Comparison of ENCODE assay signal across 15 cellular contexts in genomic region chr15:62758952-62759349, GRCh38.
A peak's percentile ranks its signal among the peaks of the same experiment; 100 is the strongest.
DNase-seq lines count a peak whose midpoint lies in the region; ATAC-seq and TF ChIP-seq lines count a peak whose summit lies in the region.
"Had no signal": no experiment of that assay in that cellular context is flagged by ENCODE, and none has a peak within 500 bp of the region (broad histone marks: within the 10 kb centered on the region; RNA-seq: fewer than 3 reads in every experiment).

No MANE protein-coding gene starts in this region.

- no peak for TF ChIP-seq CTCF in HFFc6 (IDR thresholded peaks at IDR 0.05)

- DNase-seq in HFFc6 = no peak
- no peak for DNase-seq in caudate nucleus (lab: John Stamatoyannopoulos, UW)
- DNase-seq in substantia nigra (lab: John Stamatoyannopoulos, UW) = no peak
- no peak for DNase-seq in NCI-H2081 treated with DMSO at 0.1 percent for 48 hours (lab: John Stamatoyannopoulos, UW)
- no peak for DNase-seq in activated T-cell treated with anti-CD3 and anti-CD28 coated beads, Interleukin-2, amount 50 U/mL, for 48 hours
- DNase-seq: activated CD4-positive, alpha-beta memory T cell treated with anti-CD3 and anti-CD28 coated beads for 36 hours; activated effector memory CD4-positive, alpha-beta T cell treated with anti-CD3 and anti-CD28 coated beads, Interleukin-2, amount 50 U/mL, for 16 hours; DMS 273 treated with DMSO at 0.1 percent for 48 hours; naive thymus-derived CD8-positive, alpha-beta T cell; NCI-H2029; SHP77; stimulated activated naive B cell treated with anti-CD40 and anti-IgM and Interleukin-4, amounts not matched to agents 10 μg/mL and 1 μg/mL and 100 μg/mL, for 72 hours had no signal

- no peaks in the 10 kb centered on the region for H3K27me3 Mint-ChIP-seq in HFFc6 (ENCODE audit: insufficient read depth)
- H3K27me3 Mint-ChIP-seq: activated CD4-positive, alpha-beta memory T cell treated with anti-CD3 and anti-CD28 coated beads for 36 hours; naive thymus-derived CD8-positive, alpha-beta T cell; stimulated activated naive B cell treated with anti-CD40 and anti-IgM and Interleukin-4, amounts not matched to agents 10 μg/mL and 1 μg/mL and 100 μg/mL, for 72 hours had no signal

- H3K9me3 ChIP-seq in iPS-20b (ENCODE audit: insufficient read depth, low read depth, low read length) = no peaks in the 10 kb centered on the region

- no peaks in the 10 kb centered on the region for H3K9me3 Mint-ChIP-seq in HFFc6
- H3K9me3 Mint-ChIP-seq: activated CD4-positive, alpha-beta memory T cell treated with anti-CD3 and anti-CD28 coated beads for 36 hours; naive thymus-derived CD8-positive, alpha-beta T cell; stimulated activated naive B cell treated with anti-CD40 and anti-IgM and Interleukin-4, amounts not matched to agents 10 μg/mL and 1 μg/mL and 100 μg/mL, for 72 hours had no signal

- peak overlapping the region; percentile 85 for H3K27ac ChIP-seq in caudate nucleus (ENCODE audit: low read depth, low read length)
- no peak overlapping the region for H3K27ac ChIP-seq in iPS-20b (ENCODE audit: low read length)
- H3K27ac ChIP-seq in substantia nigra (ENCODE audit: low read depth, low read length, poor library complexity, severe bottlenecking) = peak overlapping the region; percentile 11

- H3K4me1 Mint-ChIP-seq in HFFc6 (ENCODE audit: low read depth) = peaks cover 46% of the 10 kb centered on the region
- H3K4me1 Mint-ChIP-seq: naive thymus-derived CD8-positive, alpha-beta T cell; stimulated activated naive B cell treated with anti-CD40 and anti-IgM and Interleukin-4, amounts not matched to agents 10 μg/mL and 1 μg/mL and 100 μg/mL, for 72 hours had no signal

- H3K4me1 ChIP-seq in iPS-20b (ENCODE audit: insufficient read depth, low read length) = peaks cover 43% of the 10 kb centered on the region

- peak overlapping the region; percentile 87 for H3K27ac Mint-ChIP-seq in HFFc6
- H3K27ac Mint-ChIP-seq: activated CD4-positive, alpha-beta memory T cell treated with anti-CD3 and anti-CD28 coated beads for 36 hours; naive thymus-derived CD8-positive, alpha-beta T cell; stimulated activated naive B cell treated with anti-CD40 and anti-IgM and Interleukin-4, amounts not matched to agents 10 μg/mL and 1 μg/mL and 100 μg/mL, for 72 hours had no signal

- peak overlapping the region; percentile 69; the same call in 1 of the 2 replicates for H3K4me3 Mint-ChIP-seq in HFFc6
- H3K4me3 Mint-ChIP-seq: activated CD4-positive, alpha-beta memory T cell treated with anti-CD3 and anti-CD28 coated beads for 36 hours; naive thymus-derived CD8-positive, alpha-beta T cell; stimulated activated naive B cell treated with anti-CD40 and anti-IgM and Interleukin-4, amounts not matched to agents 10 μg/mL and 1 μg/mL and 100 μg/mL, for 72 hours had no signal

- peak overlapping the region; percentile 14; the same call in 1 of the 2 replicates for H3K9ac ChIP-seq in iPS-20b (ENCODE audit: low read depth, low read length)

- no peaks in the 10 kb centered on the region for H3K27me3 ChIP-seq in iPS-20b (ENCODE audit: insufficient read depth, low read length)

- H3K36me3 ChIP-seq in iPS-20b (ENCODE audit: insufficient read depth, low read depth, low read length) = peaks cover 14% of the 10 kb centered on the region

- peaks cover 43% of the 10 kb centered on the region for H3K36me3 Mint-ChIP-seq in HFFc6 (ENCODE audit: low read depth)
- H3K36me3 Mint-ChIP-seq: activated CD4-positive, alpha-beta memory T cell treated with anti-CD3 and anti-CD28 coated beads for 36 hours; naive thymus-derived CD8-positive, alpha-beta T cell; stimulated activated naive B cell treated with anti-CD40 and anti-IgM and Interleukin-4, amounts not matched to agents 10 μg/mL and 1 μg/mL and 100 μg/mL, for 72 hours had no signal

- ATAC-seq in GM21723 (IDR thresholded peaks at IDR 0.05; ENCODE audit: unreplicated experiment) = no peak
- ATAC-seq in HG02642 (IDR thresholded peaks at IDR 0.05; ENCODE audit: poor library complexity, unreplicated experiment) = no peak
- ATAC-seq: naive thymus-derived CD8-positive, alpha-beta T cell; stimulated activated naive B cell treated with anti-CD40 and anti-IgM and Interleukin-4, amounts not matched to agents 10 μg/mL and 1 μg/mL and 100 μg/mL, for 72 hours had no signal

- H3K4me3 ChIP-seq in iPS-20b (ENCODE audit: low read length) = no peak overlapping the region
